Comparison of ENCODE assay signal across 1 cellular context in the genomic region with DNA sequence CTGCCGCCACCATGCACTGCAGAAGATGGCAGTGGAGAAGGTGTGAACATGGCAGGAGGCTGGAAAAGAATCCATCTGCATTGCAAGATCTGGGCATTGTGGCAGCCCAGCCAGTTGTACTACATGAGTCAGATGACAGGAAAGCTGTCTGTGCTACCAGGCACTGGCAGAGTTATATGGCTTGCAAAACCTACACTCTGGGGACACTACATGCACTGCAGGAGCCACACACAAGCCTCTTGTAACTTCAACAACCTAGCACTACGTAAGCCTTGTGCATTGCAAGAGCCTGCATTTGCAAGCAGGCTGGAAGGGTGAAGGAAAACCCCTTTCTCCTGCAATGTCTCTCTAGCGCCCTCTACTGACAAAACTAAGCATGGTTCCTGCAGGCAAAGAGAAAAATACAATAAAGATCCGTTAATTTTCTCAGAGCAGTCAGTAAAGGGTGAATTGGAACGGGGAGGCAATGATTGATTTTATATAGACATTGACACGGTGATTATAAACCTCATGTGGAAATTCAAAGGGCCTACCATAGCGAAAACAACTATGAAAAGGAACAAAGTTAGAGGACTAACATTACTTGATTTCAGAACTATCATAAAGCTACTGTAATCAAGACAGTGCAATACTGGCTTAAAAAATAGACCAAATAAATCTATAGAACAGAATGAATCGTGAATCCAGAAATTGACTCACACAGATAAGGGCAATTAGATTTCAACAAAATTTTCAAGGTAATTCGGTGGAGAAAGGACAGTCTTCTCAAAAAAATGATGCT.
TF ChIP-seq lines count a peak whose summit lies in the region.

No MANE protein-coding gene starts in this region.

TF ChIP-seq in SK-N-SH, 30 proteins besides CTCF, POLR2A, EP300 and RAD21:
- TF ChIP-seq RCOR1 (IDR thresholded peaks at IDR 0.05; ENCODE audit: low read length) (0 out of 2 replicates have a peak, but pooled peaks have one; percentile 14), FOSL2 (IDR thresholded peaks at IDR 0.05; ENCODE audit: borderline replicate concordance, low read depth) (no peak), RFX5 (IDR thresholded peaks at IDR 0.05; ENCODE audit: low read length) (no peak), MAX (IDR thresholded peaks at IDR 0.05; ENCODE audit: low read depth) (0 out of 2 replicates have a peak, but pooled peaks have one; percentile 26), MXI1 (IDR thresholded peaks at IDR 0.05; ENCODE audit: low read depth, low read length) (no peak), GATA2 (CRISPR knock-in tag; IDR thresholded peaks at IDR 0.05) (no peak), ZBTB33 (IDR thresholded peaks at IDR 0.05; ENCODE audit: borderline replicate concordance, low read depth) (no peak), SMC3 (IDR thresholded peaks at IDR 0.05; ENCODE audit: low read depth, low read length) (peak; percentile 62)
